In genomic region chr10:24694086-24694485, GRCh38 we compare ENCODE assay signal across 21 cellular contexts.
"Had no signal": no experiment of that assay in that cellular context is flagged by ENCODE, and none has a peak within 500 bp of the region (broad histone marks: within the 10 kb centered on the region; RNA-seq: fewer than 3 reads in every experiment).

No MANE protein-coding gene starts in this region.

- H3K27me3 Mint-ChIP-seq: progenitor cell of endocrine pancreas had no signal

- H3K36me3 ChIP-seq: ascending aorta, transverse colon had no signal

- H3K4me2 ChIP-seq: smooth muscle cell had no signal

- ATAC-seq: right cardiac atrium had no signal

- H3K9me3 ChIP-seq: transverse colon had no signal

- H3K9me3 Mint-ChIP-seq: activated T-helper 1 cell treated with anti-CD3 and anti-CD28 coated beads, Interleukin-12 subunit alpha, Interleukin-12 subunit beta, Interleukin-2, Interleukin-4 antibody, amounts not matched to agents 30 ng/mL and 10 ng/mL and 1 ng/mL, durations not matched to agents 14 hours and 24 hours and 36 hours; endodermal cell; nephron; T-helper 2 cell treated with Interferon-gamma antibody and Interleukin-4, amounts not matched to agents 5 μg/mL and 100 μg/mL, for 36 hours had no signal

- H3K27ac Mint-ChIP-seq: activated T-helper 1 cell treated with anti-CD3 and anti-CD28 coated beads, Interleukin-12 subunit alpha, Interleukin-12 subunit beta, Interleukin-2, Interleukin-4 antibody, amounts not matched to agents 30 ng/mL and 10 ng/mL and 1 ng/mL, durations not matched to agents 14 hours and 24 hours and 36 hours; endodermal cell; nephron; progenitor cell of endocrine pancreas; T-helper 2 cell treated with Interferon-gamma antibody and Interleukin-4, amounts not matched to agents 5 μg/mL and 100 μg/mL, for 36 hours had no signal

- DNase-seq: activated CD4-positive, alpha-beta T cell treated with anti-CD3 and anti-CD28 coated beads, Interleukin-2, amount 50 U/mL, for 1 hour; activated CD4-positive, CD25-positive, alpha-beta regulatory T cell; activated CD8-positive, alpha-beta memory T cell treated with anti-CD3 and anti-CD28 coated beads for 24 hours; activated naive CD4-positive, alpha-beta T cell; dorsolateral prefrontal cortex; endodermal cell; erythroblast; foreskin fibroblast; nucleus accumbens; right cardiac atrium; stimulated activated CD4-positive, alpha-beta T cell treated with anti-CD3 and anti-CD28 coated beads, Interleukin-4, amount 100 ng/mL, for 4 hours; stimulated activated CD8-positive, alpha-beta memory T cell treated with anti-CD3 and anti-CD28 coated beads, Interleukin-4, amount 100 ng/mL, for 48 hours; stimulated activated naive CD4-positive, alpha-beta T cell treated with Interleukin-2 at 50 U/mL for 16 hours; SW 1271; transverse colon had no signal

- H3K4me3 ChIP-seq: ascending aorta, dorsolateral prefrontal cortex, smooth muscle cell, transverse colon had no signal

- H3K27ac ChIP-seq: ascending aorta had no signal

- H3K4me3 Mint-ChIP-seq: activated T-helper 1 cell treated with anti-CD3 and anti-CD28 coated beads, Interleukin-12 subunit alpha, Interleukin-12 subunit beta, Interleukin-2, Interleukin-4 antibody, amounts not matched to agents 30 ng/mL and 10 ng/mL and 1 ng/mL, durations not matched to agents 14 hours and 24 hours and 36 hours; endodermal cell; nephron; T-helper 2 cell treated with Interferon-gamma antibody and Interleukin-4, amounts not matched to agents 5 μg/mL and 100 μg/mL, for 36 hours had no signal

- H3K27me3 ChIP-seq: ascending aorta, dorsolateral prefrontal cortex, transverse colon had no signal
